18 cellular contexts compared by ENCODE assay signal in genomic region chr2:128605421-128605820, GRCh38.
"Had no signal": no experiment of that assay in that cellular context is flagged by ENCODE, and none has a peak within 500 bp of the region (broad histone marks: within the 10 kb centered on the region; RNA-seq: fewer than 3 reads in every experiment).

No MANE protein-coding gene starts in this region.

- H3K27me3 Mint-ChIP-seq: activated CD4-positive, alpha-beta T cell treated with anti-CD3 and anti-CD28 coated beads, Interleukin-2, amount 10 ng/mL, durations not matched to agents 7 days and 5 days; activated naive CD8-positive, alpha-beta T cell; dendritic cell treated with granulocyte-macrophage colony-stimulating factor and Interleukin-4, amounts not matched to agents 40 ng/mL and 50 ng/mL, for 4 days; naive thymus-derived CD4-positive, alpha-beta T cell had no signal

- H3K36me3 Mint-ChIP-seq: activated naive CD8-positive, alpha-beta T cell; naive thymus-derived CD4-positive, alpha-beta T cell had no signal

- H3K4me3 Mint-ChIP-seq: activated CD4-positive, alpha-beta T cell treated with anti-CD3 and anti-CD28 coated beads, Interleukin-2, amount 10 ng/mL, durations not matched to agents 7 days and 5 days; activated naive CD8-positive, alpha-beta T cell; dendritic cell treated with granulocyte-macrophage colony-stimulating factor and Interleukin-4, amounts not matched to agents 40 ng/mL and 50 ng/mL, for 4 days; effector memory CD8-positive, alpha-beta T cell; naive thymus-derived CD4-positive, alpha-beta T cell; T-helper 2 cell treated with Interferon-gamma antibody and Interleukin-4, amounts not matched to agents 5 μg/mL and 100 μg/mL, for 36 hours had no signal

- DNase-seq: activated CD4-positive, alpha-beta T cell treated with anti-CD3 and anti-CD28 coated beads, Interleukin-2, amount 10 ng/mL, durations not matched to agents 7 days and 5 days; activated CD4-positive, CD25-positive, alpha-beta regulatory T cell; activated CD8-positive, alpha-beta memory T cell treated with anti-CD3 and anti-CD28 coated beads for 24 hours; brain microvascular endothelial cell; effector memory CD8-positive, alpha-beta T cell; foreskin keratinocyte; naive thymus-derived CD4-positive, alpha-beta T cell; SJCRH30; stimulated activated CD4-positive, alpha-beta T cell treated with anti-CD3 and anti-CD28 coated beads, Interleukin-1b, Interleukin-23, amount 100 ng/mL, for 48 hours; SW 1271 had no signal

- H3K4me3 ChIP-seq: mucosa of descending colon, right atrium auricular region, SJCRH30, smooth muscle cell had no signal

- H3K36me3 ChIP-seq: brain microvascular endothelial cell, neutrophil, right atrium auricular region, SJCRH30 had no signal

- H3K27ac ChIP-seq: brain microvascular endothelial cell, foreskin keratinocyte, neutrophil, right atrium auricular region, SJCRH30 had no signal

- H3K4me1 ChIP-seq: foreskin keratinocyte, right atrium auricular region, SJCRH30 had no signal

- H3K27me3 ChIP-seq: brain microvascular endothelial cell, foreskin keratinocyte, neutrophil, right atrium auricular region, SJCRH30 had no signal

- H3K4me1 Mint-ChIP-seq: activated CD4-positive, alpha-beta T cell treated with anti-CD3 and anti-CD28 coated beads, Interleukin-2, amount 10 ng/mL, durations not matched to agents 7 days and 5 days; naive thymus-derived CD4-positive, alpha-beta T cell had no signal

- ATAC-seq: effector memory CD8-positive, alpha-beta T cell; foreskin keratinocyte; mucosa of descending colon; naive thymus-derived CD4-positive, alpha-beta T cell had no signal

- H3K9me3 ChIP-seq: mucosa of descending colon, neutrophil, right atrium auricular region, SJCRH30 had no signal

- H3K27ac Mint-ChIP-seq: activated CD4-positive, alpha-beta T cell treated with anti-CD3 and anti-CD28 coated beads, Interleukin-2, amount 10 ng/mL, durations not matched to agents 7 days and 5 days; activated naive CD8-positive, alpha-beta T cell; activated T-helper 2 cell treated with anti-CD3 and anti-CD28 coated beads, Interferon-gamma antibody, Interleukin-2, Interleukin-4, amounts not matched to agents 10 μg/mL and 5 μg/mL and 100 μg/mL, durations not matched to agents 14 hours and 24 hours and 36 hours; dendritic cell treated with granulocyte-macrophage colony-stimulating factor and Interleukin-4, amounts not matched to agents 40 ng/mL and 50 ng/mL, for 4 days; effector memory CD8-positive, alpha-beta T cell; naive thymus-derived CD4-positive, alpha-beta T cell; T-helper 2 cell treated with Interferon-gamma antibody and Interleukin-4, amounts not matched to agents 5 μg/mL and 100 μg/mL, for 36 hours had no signal

- H3K9me3 Mint-ChIP-seq: activated CD4-positive, alpha-beta T cell treated with anti-CD3 and anti-CD28 coated beads, Interleukin-2, amount 10 ng/mL, durations not matched to agents 7 days and 5 days; activated T-helper 2 cell treated with anti-CD3 and anti-CD28 coated beads, Interferon-gamma antibody, Interleukin-2, Interleukin-4, amounts not matched to agents 10 μg/mL and 5 μg/mL and 100 μg/mL, durations not matched to agents 14 hours and 24 hours and 36 hours; dendritic cell treated with granulocyte-macrophage colony-stimulating factor and Interleukin-4, amounts not matched to agents 40 ng/mL and 50 ng/mL, for 4 days; effector memory CD8-positive, alpha-beta T cell; T-helper 2 cell treated with Interferon-gamma antibody and Interleukin-4, amounts not matched to agents 5 μg/mL and 100 μg/mL, for 36 hours had no signal
